In genomic region chr15:97604673-97605072, GRCh38 we compare ENCODE assay signal across 6 cellular contexts.
"Had no signal": no experiment of that assay in that cellular context is flagged by ENCODE, and none has a peak within 500 bp of the region (broad histone marks: within the 10 kb centered on the region; RNA-seq: fewer than 3 reads in every experiment).

No MANE protein-coding gene starts in this region.

- H3K4me3 ChIP-seq: K562 had no signal

- DNase-seq: IMR-90, KBM-7, KG1 had no signal

- ATAC-seq: HepG2, K562 had no signal

- H3K27ac ChIP-seq: HL-60 had no signal
